ENCODE assay signal across 23 cellular contexts in the genomic region with DNA sequence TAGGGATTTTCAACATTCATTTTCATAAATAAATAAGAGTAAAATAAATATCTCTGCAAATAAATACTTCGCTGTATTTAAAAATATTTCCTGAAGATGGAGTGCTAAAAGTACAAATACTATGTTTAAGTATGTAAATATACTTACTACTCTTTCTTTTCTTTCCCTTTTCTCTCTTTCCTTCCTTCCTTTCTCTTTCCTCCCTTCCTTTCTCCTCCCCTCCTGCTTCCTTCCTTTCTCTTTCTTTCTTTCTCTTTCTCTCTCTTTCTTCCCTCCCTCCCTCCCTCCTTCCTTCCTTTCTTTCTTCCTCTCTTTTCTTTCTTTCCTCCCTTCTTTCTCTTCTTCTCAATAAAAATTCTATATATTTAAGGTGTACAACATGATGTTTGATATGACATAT.
DNase-seq lines count a peak whose midpoint lies in the region; FAIRE-seq and TF ChIP-seq lines count a peak whose summit lies in the region.
"Had no signal": no experiment of that assay in that cellular context is flagged by ENCODE, and none has a peak within 500 bp of the region (broad histone marks: within the 10 kb centered on the region; RNA-seq: fewer than 3 reads in every experiment).

No MANE protein-coding gene starts in this region.

- no peak overlapping the region for H3K9ac ChIP-seq in astrocyte (ENCODE audit: low read length)
- no peak overlapping the region for H3K9ac ChIP-seq in smooth muscle cell (ENCODE audit: low read depth)
- H3K9ac ChIP-seq: BLaER1 treated with 17β-estradiol and CSF1 and Interleukin-3, amounts not matched to agents 10 nM and 100 nM had no signal

- intact Hi-C loops in left ventricle myocardium inferior (cut with micrococcal nuclease) (no loop called here), cardiac septum (cut with DNase I) (no loop called here)

- peaks cover 5% of the 10 kb centered on the region for H3F3A ChIP-seq in smooth muscle cell (ENCODE audit: low read depth)

- H3K9me3 ChIP-seq in left ventricle myocardium inferior (replicated peaks): no peaks in the 10 kb centered on the region
- no peaks in the 10 kb centered on the region for H3K9me3 ChIP-seq in astrocyte (ENCODE audit: insufficient read depth, low read depth, low read length)
- no peaks in the 10 kb centered on the region for H3K9me3 ChIP-seq in smooth muscle cell (replicated peaks; ENCODE audit: low read depth)
- H3K9me3 ChIP-seq: A549; BLaER1 treated with 17β-estradiol and CSF1 and Interleukin-3, amounts not matched to agents 10 nM and 100 nM; Caco-2 had no signal

- H3K27ac ChIP-seq in left ventricle myocardium inferior (replicated peaks) (peak overlapping the region; percentile 62), astrocyte (ENCODE audit: low read depth, low read length) (no peak overlapping the region), smooth muscle cell (ENCODE audit: low read depth) (peak overlapping the region; percentile 47)
- H3K27ac ChIP-seq: 22Rv1; A549; BLaER1 treated with 17β-estradiol and CSF1 and Interleukin-3, amounts not matched to agents 10 nM and 100 nM; C4-2B had no signal

- H3K4me2 ChIP-seq in astrocyte (ENCODE audit: low read length) (no peak overlapping the region), smooth muscle cell (peak overlapping the region; percentile 68)
- H3K4me2 ChIP-seq: BLaER1 treated with 17β-estradiol and CSF1 and Interleukin-3, amounts not matched to agents 10 nM and 100 nM had no signal

- no peaks in the 10 kb centered on the region for H3K36me3 Mint-ChIP-seq in astrocyte (ENCODE audit: low read depth, unreplicated experiment)
- H3K36me3 Mint-ChIP-seq: CD8-positive, alpha-beta T cell had no signal

- peak overlapping the region; percentile 87 for H3K27ac Mint-ChIP-seq in astrocyte (ENCODE audit: unreplicated experiment)
- H3K27ac Mint-ChIP-seq: B cell; CD4-positive, alpha-beta T cell; CD8-positive, alpha-beta T cell had no signal

- WGBS in smooth muscle cell (ENCODE audit: low lambda C conversion rate): 96% methylated on average over 1 of the region's 1 CpG

- H2AFZ ChIP-seq in astrocyte (ENCODE audit: low read depth, low read length): no peak overlapping the region
- no peak overlapping the region for H2AFZ ChIP-seq in smooth muscle cell (ENCODE audit: low read depth)

- FAIRE-seq in astrocyte (lab: Jason Lieb, UNC): no peak
- FAIRE-seq: D721Med, GM12878, GM12892, GM18507 had no signal

- no peaks in the 10 kb centered on the region for H4K20me1 ChIP-seq in astrocyte (ENCODE audit: insufficient read depth, low read length)
- no peaks in the 10 kb centered on the region for H4K20me1 ChIP-seq in smooth muscle cell (ENCODE audit: low read depth)
- H4K20me1 ChIP-seq: BLaER1 treated with 17β-estradiol and CSF1 and Interleukin-3, amounts not matched to agents 10 nM and 100 nM had no signal

- no peak overlapping the region for H3K4me3 Mint-ChIP-seq in astrocyte (ENCODE audit: unreplicated experiment)
- H3K4me3 Mint-ChIP-seq: B cell; CD4-positive, alpha-beta T cell; CD8-positive, alpha-beta T cell had no signal

- H3K36me3 ChIP-seq in left ventricle myocardium inferior: no peaks in the 10 kb centered on the region
- H3K36me3 ChIP-seq in astrocyte (ENCODE audit: insufficient read depth, low read length): no peaks in the 10 kb centered on the region
- no peaks in the 10 kb centered on the region for H3K36me3 ChIP-seq in smooth muscle cell (ENCODE audit: low read depth)
- H3K36me3 ChIP-seq: BLaER1 treated with 17β-estradiol and CSF1 and Interleukin-3, amounts not matched to agents 10 nM and 100 nM had no signal

- no peak for DNase-seq in left ventricle myocardium inferior
- DNase-seq in cardiac septum (ENCODE audit: low spot score): no peak
- DNase-seq in astrocyte (ENCODE audit: low read depth): no peak
- DNase-seq in smooth muscle cell (lab: John Stamatoyannopoulos, UW; ENCODE audit: unreplicated experiment): no peak
- no peak for DNase-seq in cortex of kidney (lab: John Stamatoyannopoulos, UW)
- no peak for DNase-seq in NCI-H146 treated with DMSO at 0.1 percent for 48 hours (lab: John Stamatoyannopoulos, UW; ENCODE audit: unreplicated experiment)
- DNase-seq: AML-193; Caco-2; Calu3; CD4-positive, alpha-beta T cell; CD8-positive, alpha-beta T cell; DMS79; DND-41; GDM1 had no signal

- H3K9me3 Mint-ChIP-seq in astrocyte (ENCODE audit: unreplicated experiment): peaks cover 2% of the 10 kb centered on the region
- H3K9me3 Mint-ChIP-seq: CD4-positive, alpha-beta T cell; CD8-positive, alpha-beta T cell had no signal

- no peak for TF ChIP-seq CTCF in left ventricle myocardium inferior (IDR thresholded peaks at IDR 0.05; ENCODE audit: borderline replicate concordance)
- no peak for TF ChIP-seq CTCF in astrocyte (IDR thresholded peaks at IDR 0.05; ENCODE audit: insufficient read depth, low read depth, low read length)
- TF ChIP-seq CTCF in smooth muscle cell (IDR thresholded peaks at IDR 0.05; ENCODE audit: borderline replicate concordance, insufficient read depth, poor library complexity, severe bottlenecking): no peak

- H3K27me3 Mint-ChIP-seq in astrocyte (ENCODE audit: low read depth, unreplicated experiment): no peaks in the 10 kb centered on the region

- no peaks in the 10 kb centered on the region for H3K27me3 ChIP-seq in left ventricle myocardium inferior (ENCODE audit: low read depth)
- no peaks in the 10 kb centered on the region for H3K27me3 ChIP-seq in astrocyte (ENCODE audit: insufficient read depth, low read length)
- H3K27me3 ChIP-seq in smooth muscle cell (ENCODE audit: low read depth): no peaks in the 10 kb centered on the region
- H3K27me3 ChIP-seq: BLaER1 treated with 17β-estradiol and CSF1 and Interleukin-3, amounts not matched to agents 10 nM and 100 nM had no signal

- H3K4me1 Mint-ChIP-seq in astrocyte (ENCODE audit: low read depth, unreplicated experiment): peaks cover 56% of the 10 kb centered on the region
- H3K4me1 Mint-ChIP-seq: B cell had no signal

- peaks cover 23% of the 10 kb centered on the region for H3K4me1 ChIP-seq in left ventricle myocardium inferior
- H3K4me1 ChIP-seq in astrocyte (ENCODE audit: insufficient read depth, low read length): peaks cover 26% of the 10 kb centered on the region
- peaks cover 26% of the 10 kb centered on the region for H3K4me1 ChIP-seq in smooth muscle cell (ENCODE audit: low read depth)
- H3K4me1 ChIP-seq: A549, Caco-2 had no signal

- no peaks in the 10 kb centered on the region for H3K79me2 ChIP-seq in astrocyte (ENCODE audit: insufficient read depth, low read length)
- no peaks in the 10 kb centered on the region for H3K79me2 ChIP-seq in smooth muscle cell (ENCODE audit: low read depth)

- H3K4me3 ChIP-seq in left ventricle myocardium inferior (no peak overlapping the region), astrocyte (ENCODE audit: insufficient read depth, low read depth, low read length) (no peak overlapping the region), smooth muscle cell (no peak overlapping the region)
- H3K4me3 ChIP-seq: A549; BLaER1 treated with 17β-estradiol and CSF1 and Interleukin-3, amounts not matched to agents 10 nM and 100 nM; GM12878 had no signal
